ENCODE assay signal across 21 cellular contexts in genomic region chr7:73539709-73540108, GRCh38.
"Had no signal": no experiment of that assay in that cellular context is flagged by ENCODE, and none has a peak within 500 bp of the region (broad histone marks: within the 10 kb centered on the region; RNA-seq: fewer than 3 reads in every experiment).

No MANE protein-coding gene starts in this region.

- DNase-seq: colonic mucosa; effector CD8-positive, alpha-beta T cell; esophagus squamous epithelium; foreskin melanocyte; head of caudate nucleus; mucosa of descending colon; naive B cell; nucleus accumbens; psoas muscle; right cardiac atrium; spleen; stimulated activated CD4-positive, alpha-beta T cell treated with anti-CD3 and anti-CD28 coated beads, Interleukin-4, amount 100 ng/mL, for 4 hours; stimulated activated naive CD8-positive, alpha-beta T cell treated with anti-CD3 and anti-CD28 coated beads, Interleukin-15, Interleukin-2, amounts not matched to agents 100 U/mL and 50 U/mL, for 24 hours; substantia nigra; testis; tibial artery had no signal

- ATAC-seq: mucosa of descending colon; natural killer cell treated with Interleukin-12 subunit alpha and Interleukin-12 subunit beta and Interleukin-15 and Interleukin-18, amount 100 ng/mL, for 72 hours; psoas muscle; right cardiac atrium; stimulated activated memory B cell treated with anti-CD40 and anti-IgM and Interleukin-4, amounts not matched to agents 10 μg/mL and 1 μg/mL and 100 μg/mL, for 72 hours; stimulated activated naive CD8-positive, alpha-beta T cell treated with anti-CD3 and anti-CD28 coated beads, Interleukin-15, Interleukin-2, amounts not matched to agents 100 U/mL and 50 U/mL, for 24 hours had no signal

- H3K4me1 ChIP-seq: colonic mucosa, esophagus squamous epithelium, neural progenitor cell, psoas muscle, testis, tibial artery had no signal

- H3K27me3 ChIP-seq: colonic mucosa, esophagus squamous epithelium, neural progenitor cell, spleen, testis, tibial artery had no signal

- H3K4me3 ChIP-seq: colonic mucosa, esophagus squamous epithelium, lung, mucosa of descending colon, neural progenitor cell, psoas muscle, skin epidermis, spleen, testis, tibial artery had no signal

- H3K27ac ChIP-seq: colonic mucosa, esophagus squamous epithelium, neural progenitor cell, psoas muscle, skin epidermis, spleen, testis, tibial artery had no signal

- H3K9me3 ChIP-seq: colonic mucosa, esophagus squamous epithelium, mucosa of descending colon, psoas muscle, spleen, testis, tibial artery had no signal
